Comparison of ENCODE assay signal across 23 cellular contexts in the genomic region with DNA sequence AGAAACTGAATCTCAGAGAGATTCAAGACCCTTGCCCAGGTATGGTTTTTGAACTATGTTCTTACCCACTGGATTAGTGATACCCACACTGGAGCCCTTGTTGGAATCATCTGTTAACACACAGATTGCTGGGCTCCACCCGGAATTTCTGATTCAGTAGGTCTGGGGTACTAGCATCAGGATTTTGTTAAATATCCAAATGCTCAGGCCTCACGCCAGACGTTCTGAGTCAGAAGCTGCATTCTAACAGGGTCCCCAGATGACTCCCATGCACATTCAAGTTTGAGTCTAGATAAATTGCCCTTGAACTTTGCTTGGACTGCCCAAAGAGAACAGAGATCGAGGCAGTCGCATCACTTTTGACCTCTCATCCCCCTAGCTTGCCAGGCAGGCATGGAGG.
"Had no signal": no experiment of that assay in that cellular context is flagged by ENCODE, and none has a peak within 500 bp of the region (broad histone marks: within the 10 kb centered on the region; RNA-seq: fewer than 3 reads in every experiment).

No MANE protein-coding gene starts in this region.

- H3K4me1 ChIP-seq: esophagus squamous epithelium, psoas muscle, right lobe of liver had no signal

- H2AFZ ChIP-seq: hepatocyte had no signal

- ATAC-seq: effector memory CD8-positive, alpha-beta T cell; left colon; left ventricle myocardium superior; naive thymus-derived CD4-positive, alpha-beta T cell; psoas muscle; right lobe of liver had no signal

- H3K36me3 ChIP-seq: esophagus squamous epithelium, neutrophil, right lobe of liver, stomach, thoracic aorta, transverse colon had no signal

- H3K27ac ChIP-seq: esophagus squamous epithelium, hepatocyte, neutrophil, psoas muscle, right lobe of liver, stomach, thoracic aorta, transverse colon had no signal

- FAIRE-seq: colon had no signal

- H3K9me3 ChIP-seq: esophagus squamous epithelium, neutrophil, psoas muscle, right lobe of liver, stomach, thoracic aorta, transverse colon had no signal

- DNase-seq: effector memory CD8-positive, alpha-beta T cell; esophagus squamous epithelium; foreskin melanocyte; head of caudate nucleus; left colon; left ventricle myocardium superior; mesenchymal stem cell; midbrain; naive thymus-derived CD4-positive, alpha-beta T cell; psoas muscle; right lobe of liver; stimulated activated CD4-positive, alpha-beta T cell treated with anti-CD3 and anti-CD28 coated beads, Interleukin-2, amount 100 ng/mL, for 24 hours; stimulated activated CD4-positive, alpha-beta T cell treated with anti-CD3 and anti-CD28 coated beads, Interleukin-4, amount 100 ng/mL, for 4 hours; stimulated activated naive CD4-positive, alpha-beta T cell; stomach; substantia nigra; transverse colon had no signal

- H3K4me1 Mint-ChIP-seq: naive thymus-derived CD4-positive, alpha-beta T cell had no signal

- H3K4me3 ChIP-seq: esophagus squamous epithelium, hepatocyte, lung, psoas muscle, right lobe of liver, stomach, thoracic aorta, transverse colon had no signal

- H3K27me3 ChIP-seq: esophagus squamous epithelium, hepatocyte, right lobe of liver, transverse colon had no signal

- H3K4me3 Mint-ChIP-seq: dendritic cell treated with granulocyte-macrophage colony-stimulating factor and Interleukin-4, amounts not matched to agents 40 ng/mL and 50 ng/mL, for 4 days; effector memory CD8-positive, alpha-beta T cell; naive thymus-derived CD4-positive, alpha-beta T cell had no signal

- H3K79me2 ChIP-seq: hepatocyte had no signal

- H3K27ac Mint-ChIP-seq: dendritic cell treated with granulocyte-macrophage colony-stimulating factor and Interleukin-4, amounts not matched to agents 40 ng/mL and 50 ng/mL, for 4 days; effector memory CD8-positive, alpha-beta T cell; naive thymus-derived CD4-positive, alpha-beta T cell had no signal

- H3K27me3 Mint-ChIP-seq: dendritic cell treated with granulocyte-macrophage colony-stimulating factor and Interleukin-4, amounts not matched to agents 40 ng/mL and 50 ng/mL, for 4 days had no signal

- H3K36me3 Mint-ChIP-seq: naive thymus-derived CD4-positive, alpha-beta T cell had no signal

- H3K4me2 ChIP-seq: hepatocyte had no signal

- H3K9me3 Mint-ChIP-seq: dendritic cell treated with granulocyte-macrophage colony-stimulating factor and Interleukin-4, amounts not matched to agents 40 ng/mL and 50 ng/mL, for 4 days; effector memory CD8-positive, alpha-beta T cell had no signal
